1 cellular context compared by ENCODE assay signal in the genomic region with DNA sequence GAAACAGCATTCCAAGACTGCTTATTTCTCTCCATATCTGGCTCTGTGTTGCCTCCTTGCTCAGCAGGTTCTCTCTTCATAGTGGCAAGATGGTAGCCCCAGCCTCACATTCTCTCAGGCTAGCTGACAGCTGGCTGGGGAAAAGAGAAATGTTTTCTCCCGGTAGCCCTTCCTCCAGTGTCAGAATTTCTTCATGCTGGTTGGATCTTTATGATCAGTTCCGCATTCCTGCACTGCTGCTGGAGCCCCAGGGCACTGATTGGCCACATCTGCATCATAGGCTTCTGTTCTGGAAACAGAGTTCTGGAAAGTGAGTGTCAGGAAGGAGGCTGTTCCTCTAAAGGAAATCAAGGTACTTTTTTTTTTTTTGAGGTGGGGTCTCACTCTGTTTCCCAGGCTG.
TF ChIP-seq lines count a peak whose summit lies in the region.

No MANE protein-coding gene starts in this region.

TF ChIP-seq in K562, 482 proteins besides CTCF, POLR2A, EP300 and RAD21:
- TF ChIP-seq RBM22 (IDR thresholded peaks at IDR 0.05; ENCODE audit: low read depth, low read length, poor library complexity, severe bottlenecking) (no peak), TSC22D4 (tag; IDR thresholded peaks at IDR 0.05) (no peak), JUN (IDR thresholded peaks at IDR 0.05; ENCODE audit: borderline replicate concordance, low read depth, low read length) (no peak), JUN (CRISPR knock-in tag; IDR thresholded peaks at IDR 0.05; ENCODE audit: borderline replicate concordance) (no peak), ZNF586 (CRISPR knock-in tag; conservative IDR thresholded peaks at IDR 0.05) (no peak), NBN (IDR thresholded peaks at IDR 0.05; ENCODE audit: low read depth) (no peak), MYC (IDR thresholded peaks at IDR 0.05; ENCODE audit: low read depth, low read length) (no peak), MYC (CRISPR knock-in tag; IDR thresholded peaks at IDR 0.05; ENCODE audit: borderline replicate concordance, low read depth) (no peak), TRIM24 (IDR thresholded peaks at IDR 0.05) (no peak), ZNF76 (CRISPR knock-in tag; IDR thresholded peaks at IDR 0.05; ENCODE audit: borderline replicate concordance) (no peak), RBFOX2 (IDR thresholded peaks at IDR 0.05; ENCODE audit: low read depth, low read length) (no peak), FOXM1 (IDR thresholded peaks at IDR 0.05; ENCODE audit: low read depth) (no peak), FOXM1 (CRISPR knock-in tag; IDR thresholded peaks at IDR 0.05; ENCODE audit: low read depth) (no peak), GABPB2 (CRISPR knock-in tag; conservative IDR thresholded peaks at IDR 0.05) (no peak), HNRNPUL1 (IDR thresholded peaks at IDR 0.05; ENCODE audit: low read length) (no peak), FOS (IDR thresholded peaks at IDR 0.05; ENCODE audit: extremely low read depth, insufficient read length) (no peak)
- TF ChIP-seq, protein P1, sequence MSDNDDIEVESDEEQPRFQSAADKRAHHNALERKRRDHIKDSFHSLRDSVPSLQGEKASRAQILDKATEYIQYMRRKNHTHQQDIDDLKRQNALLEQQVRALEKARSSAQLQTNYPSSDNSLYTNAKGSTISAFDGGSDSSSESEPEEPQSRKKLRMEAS (CRISPR knock-in tag; IDR thresholded peaks at IDR 0.05) = no peak
- TF ChIP-seq, protein P2, sequence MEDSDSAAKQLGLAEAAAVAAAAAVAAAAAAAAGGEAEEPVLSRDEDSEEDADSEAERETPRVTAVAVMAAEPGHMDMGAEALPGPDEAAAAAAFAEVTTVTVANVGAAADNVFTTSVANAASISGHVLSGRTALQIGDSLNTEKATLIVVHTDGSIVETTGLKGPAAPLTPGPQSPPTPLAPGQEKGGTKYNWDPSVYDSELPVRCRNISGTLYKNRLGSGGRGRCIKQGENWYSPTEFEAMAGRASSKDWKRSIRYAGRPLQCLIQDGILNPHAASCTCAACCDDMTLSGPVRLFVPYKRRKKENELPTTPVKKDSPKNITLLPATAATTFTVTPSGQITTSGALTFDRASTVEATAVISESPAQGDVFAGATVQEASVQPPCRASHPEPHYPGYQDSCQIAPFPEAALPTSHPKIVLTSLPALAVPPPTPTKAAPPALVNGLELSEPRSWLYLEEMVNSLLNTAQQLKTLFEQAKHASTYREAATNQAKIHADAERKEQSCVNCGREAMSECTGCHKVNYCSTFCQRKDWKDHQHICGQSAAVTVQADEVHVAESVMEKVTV (CRISPR knock-in tag; IDR thresholded peaks at IDR 0.05) = no peak
- TF ChIP-seq, protein P3, sequence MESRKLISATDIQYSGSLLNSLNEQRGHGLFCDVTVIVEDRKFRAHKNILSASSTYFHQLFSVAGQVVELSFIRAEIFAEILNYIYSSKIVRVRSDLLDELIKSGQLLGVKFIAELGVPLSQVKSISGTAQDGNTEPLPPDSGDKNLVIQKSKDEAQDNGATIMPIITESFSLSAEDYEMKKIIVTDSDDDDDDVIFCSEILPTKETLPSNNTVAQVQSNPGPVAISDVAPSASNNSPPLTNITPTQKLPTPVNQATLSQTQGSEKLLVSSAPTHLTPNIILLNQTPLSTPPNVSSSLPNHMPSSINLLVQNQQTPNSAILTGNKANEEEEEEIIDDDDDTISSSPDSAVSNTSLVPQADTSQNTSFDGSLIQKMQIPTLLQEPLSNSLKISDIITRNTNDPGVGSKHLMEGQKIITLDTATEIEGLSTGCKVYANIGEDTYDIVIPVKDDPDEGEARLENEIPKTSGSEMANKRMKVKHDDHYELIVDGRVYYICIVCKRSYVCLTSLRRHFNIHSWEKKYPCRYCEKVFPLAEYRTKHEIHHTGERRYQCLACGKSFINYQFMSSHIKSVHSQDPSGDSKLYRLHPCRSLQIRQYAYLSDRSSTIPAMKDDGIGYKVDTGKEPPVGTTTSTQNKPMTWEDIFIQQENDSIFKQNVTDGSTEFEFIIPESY (CRISPR knock-in tag; IDR thresholded peaks at IDR 0.05) = no peak
- TF ChIP-seq, protein P4, sequence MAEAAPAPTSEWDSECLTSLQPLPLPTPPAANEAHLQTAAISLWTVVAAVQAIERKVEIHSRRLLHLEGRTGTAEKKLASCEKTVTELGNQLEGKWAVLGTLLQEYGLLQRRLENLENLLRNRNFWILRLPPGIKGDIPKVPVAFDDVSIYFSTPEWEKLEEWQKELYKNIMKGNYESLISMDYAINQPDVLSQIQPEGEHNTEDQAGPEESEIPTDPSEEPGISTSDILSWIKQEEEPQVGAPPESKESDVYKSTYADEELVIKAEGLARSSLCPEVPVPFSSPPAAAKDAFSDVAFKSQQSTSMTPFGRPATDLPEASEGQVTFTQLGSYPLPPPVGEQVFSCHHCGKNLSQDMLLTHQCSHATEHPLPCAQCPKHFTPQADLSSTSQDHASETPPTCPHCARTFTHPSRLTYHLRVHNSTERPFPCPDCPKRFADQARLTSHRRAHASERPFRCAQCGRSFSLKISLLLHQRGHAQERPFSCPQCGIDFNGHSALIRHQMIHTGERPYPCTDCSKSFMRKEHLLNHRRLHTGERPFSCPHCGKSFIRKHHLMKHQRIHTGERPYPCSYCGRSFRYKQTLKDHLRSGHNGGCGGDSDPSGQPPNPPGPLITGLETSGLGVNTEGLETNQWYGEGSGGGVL (CRISPR knock-in tag; IDR thresholded peaks at IDR 0.05) = no peak
